ENCODE assay signal across 24 cellular contexts in the genomic region with DNA sequence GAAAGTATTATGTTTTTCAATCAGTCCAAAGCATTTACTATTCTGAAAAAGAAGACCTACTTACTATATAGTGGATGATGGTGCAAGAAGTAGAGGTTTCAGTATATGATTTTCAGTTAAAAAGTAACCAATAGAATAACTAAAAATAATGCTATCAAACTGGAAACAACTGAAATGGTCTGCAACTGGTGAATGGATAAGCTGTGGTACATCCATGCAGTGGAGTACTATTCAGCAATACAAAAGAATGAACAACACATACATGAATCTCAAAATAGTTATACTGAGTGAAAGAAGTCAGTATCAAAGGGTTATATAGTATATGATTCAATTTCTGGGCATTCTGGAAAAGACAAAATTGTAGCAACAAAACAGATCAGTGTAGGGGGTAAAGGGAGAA. TPM values are rescaled to one million over a fixed set of nuclear protein-coding genes. Genes with fewer than 3 reads are reported as not detected.
DNase-seq lines count a peak whose midpoint lies in the region; ATAC-seq, FAIRE-seq and TF ChIP-seq lines count a peak whose summit lies in the region.
"Had no signal": no experiment of that assay in that cellular context is flagged by ENCODE, and none has a peak within 500 bp of the region (broad histone marks: within the 10 kb centered on the region; RNA-seq: fewer than 3 reads in every experiment).

No MANE protein-coding gene starts in this region.

- POLR2A ChIA-PET in SK-N-SH (lab: Yijun Ruan, JAX) (no interaction called here), H1 (lab: Charles Lee; ENCODE audit: partially characterized antibody) (no interaction called here)

- H3K4me1 ChIP-seq in SK-N-SH (ENCODE audit: control insufficient read depth in 1 of 2, insufficient read depth in 2 of 2, low read depth in 1 of 2, low read length in 1 of 2) (peaks cover 0 to 17% of the 10 kb centered on the region in 2 experiments; a peak in 3 of 4 replicates), astrocyte (ENCODE audit: insufficient read depth, low read length) (peaks cover 25% of the 10 kb centered on the region), H1 (replicated peaks in 1 of 4; ENCODE audit: control insufficient read depth in 3 of 4, insufficient read depth in 4 of 4, low read length in 3 of 4) (peaks cover 0 to 7% (median 2%) of the 10 kb centered on the region in 4 experiments; a peak in 3 of 7 replicates)
- H3K4me1 ChIP-seq: BE2C, HAP-1 had no signal

- H4K8ac ChIP-seq in H1 (ENCODE audit: extremely low read depth, insufficient read depth, low read length): no peak overlapping the region

- no peaks in the 10 kb centered on the region for H3K9me3 ChIP-seq in SK-N-SH
- H3K9me3 ChIP-seq in astrocyte (ENCODE audit: insufficient read depth, low read depth, low read length): no peaks in the 10 kb centered on the region
- no peaks in the 10 kb centered on the region for H3K9me3 ChIP-seq in H1 (ENCODE audit: insufficient read depth in 2 of 2, low read depth in 1 of 2, low read length in 1 of 2)
- H3K9me3 ChIP-seq: BE2C, HAP-1 had no signal

- no peak overlapping the region for H2AK5ac ChIP-seq in H1 (ENCODE audit: low read depth, low read length)

- H2BK20ac ChIP-seq in H1 (ENCODE audit: low read length): no peak overlapping the region

- no peaks in the 10 kb centered on the region for H3K23me2 ChIP-seq in H1 (ENCODE audit: low read depth, low read length)

- H4K5ac ChIP-seq in H1 (ENCODE audit: insufficient read length, low read depth, low read length): no peak overlapping the region

- no peak overlapping the region for H3K4me3 Mint-ChIP-seq in astrocyte (ENCODE audit: unreplicated experiment)
- H3K4me3 Mint-ChIP-seq: CD4-positive, alpha-beta memory T cell; GM23338; HFFc6 had no signal

- TF ChIP-seq CTCF in SK-N-SH (IDR thresholded peaks at IDR 0.05) (no peak), astrocyte (IDR thresholded peaks at IDR 0.05; ENCODE audit: insufficient read depth, low read depth, low read length) (no peak), H1 (IDR thresholded peaks at IDR 0.05; ENCODE audit: control extremely low read depth in 1 of 3, insufficient read depth in 1 of 3, low read depth in 1 of 3, low read length in 3 of 3) (no peak)

- H2AFZ ChIP-seq in SK-N-SH (ENCODE audit: low read depth) (no peak overlapping the region), astrocyte (ENCODE audit: low read depth, low read length) (no peak overlapping the region), H1 (ENCODE audit: low read length) (no peak overlapping the region)
- H2AFZ ChIP-seq: GM23338 had no signal

- H2BK15ac ChIP-seq in H1 (ENCODE audit: low read length): no peak overlapping the region

- TF ChIP-seq RAD21 in SK-N-SH (IDR thresholded peaks at IDR 0.05; ENCODE audit: low read length) (no peak), H1 (IDR thresholded peaks at IDR 0.05 in 1 of 2, conservative IDR thresholded peaks at IDR 0.05 in 1 of 2; ENCODE audit: low read depth in 2 of 2, low read length in 2 of 2) (no peak)

- H3K27ac ChIP-seq in SK-N-SH (ENCODE audit: low read depth in 2 of 2, low read length in 1 of 2): peak overlapping the region in 1 of 2 experiments; percentile 24; a peak in 1 of 4 replicates
- no peak overlapping the region for H3K27ac ChIP-seq in astrocyte (ENCODE audit: low read depth, low read length)
- H3K27ac ChIP-seq in H1 (ENCODE audit: low read depth, low read length): no peak overlapping the region
- H3K27ac ChIP-seq: 22Rv1 had no signal

- H4K20me1 ChIP-seq in SK-N-SH (ENCODE audit: insufficient read depth): no peaks in the 10 kb centered on the region
- no peaks in the 10 kb centered on the region for H4K20me1 ChIP-seq in astrocyte (ENCODE audit: insufficient read depth, low read length)
- H4K20me1 ChIP-seq in H1 (replicated peaks in 1 of 2; ENCODE audit: control insufficient read depth in 1 of 2, insufficient read depth in 2 of 2, low read length in 2 of 2): no peaks in the 10 kb centered on the region

- H3K9ac ChIP-seq in SK-N-SH (no peak overlapping the region), astrocyte (ENCODE audit: low read length) (no peak overlapping the region), H1 (replicated peaks in 1 of 4; ENCODE audit: extremely low read depth in 1 of 4, low read depth in 3 of 4, low read length in 3 of 4) (no peak overlapping the region)

- H3K23ac ChIP-seq in H1 (ENCODE audit: insufficient read length): no peak overlapping the region

- no peak overlapping the region for H4K91ac ChIP-seq in H1 (replicated peaks; ENCODE audit: insufficient read length, low read length)

- peaks cover 22% of the 10 kb centered on the region for H3F3A ChIP-seq in SK-N-SH (replicated peaks; ENCODE audit: insufficient read depth)

- TF ChIP-seq EP300 in SK-N-SH (IDR thresholded peaks at IDR 0.05; ENCODE audit: borderline replicate concordance in 1 of 2, low read depth in 1 of 2, low read length in 1 of 2) (no peak), H1 (IDR thresholded peaks at IDR 0.05; ENCODE audit: borderline replicate concordance in 1 of 2, low read depth in 2 of 2, low read length in 2 of 2) (no peak)

- no peak overlapping the region for H3K14ac ChIP-seq in H1 (ENCODE audit: insufficient read length)

- no peaks in the 10 kb centered on the region for H3K9me2 ChIP-seq in SK-N-SH

- no peak overlapping the region for H3K56ac ChIP-seq in H1 (replicated peaks; ENCODE audit: insufficient read length, low read depth, low read length)

- ATAC-seq in SK-N-SH treated with all-trans-retinoic acid at 6 μM for 48 hours: no peak
- ATAC-seq: GM23338 had no signal

- H3K36me3 ChIP-seq in SK-N-SH (replicated peaks in 1 of 2; ENCODE audit: control insufficient read depth in 1 of 2, insufficient read depth in 2 of 2, low read length in 1 of 2) (no peaks in the 10 kb centered on the region), astrocyte (ENCODE audit: insufficient read depth, low read length) (no peaks in the 10 kb centered on the region), H1 (ENCODE audit: control insufficient read depth in 2 of 4, insufficient read depth in 4 of 4, low read length in 3 of 4) (no peaks in the 10 kb centered on the region)
- H3K36me3 ChIP-seq: BE2C, HAP-1 had no signal

- no peak overlapping the region for H2BK5ac ChIP-seq in H1 (ENCODE audit: low read depth, low read length)

- DNase-seq in SK-N-SH (no peak), astrocyte (ENCODE audit: low read depth) (no peak), H1 (ENCODE audit: low read depth in 1 of 2, low spot score in 2 of 2) (no peak), amniotic stem cell (lab: John Stamatoyannopoulos, UW) (no peak), NCI-H2227 treated with DMSO at 0.1 percent for 48 hours (lab: John Stamatoyannopoulos, UW) (no peak)
- DNase-seq: ACHN; AML-193; BE2C; C1 segment of cervical spinal cord; Calu3; CD4-positive, alpha-beta memory T cell; COR-L47; DMS53; DMS79 treated with DMSO at 0.1 percent for 48 hours; GF-D8; HFFc6 had no signal

- no peak overlapping the region for H2BK120ac ChIP-seq in H1 (replicated peaks; ENCODE audit: low read depth, low read length)

- CTCF ChIA-PET in SK-N-SH (lab: Yijun Ruan, JAX): no interaction called here
- CTCF ChIA-PET in H1 (lab: Charles Lee; ENCODE audit: partially characterized antibody): no interaction called here

- H3K18ac ChIP-seq in H1 (ENCODE audit: extremely low read depth, low read length): no peak overlapping the region

- no peak for TF ChIP-seq POLR2A in H1 (IDR thresholded peaks at IDR 0.05; ENCODE audit: control extremely low read depth in 1 of 2, low read depth in 2 of 2, low read length in 2 of 2)

- H3K27ac Mint-ChIP-seq in astrocyte (ENCODE audit: unreplicated experiment): no peak overlapping the region
- H3K27ac Mint-ChIP-seq: CD4-positive, alpha-beta memory T cell; GM23338 had no signal

- H3K79me1 ChIP-seq in H1 (ENCODE audit: low read depth, low read length): no peaks in the 10 kb centered on the region

- H3K4me2 ChIP-seq in SK-N-SH (no peak overlapping the region), astrocyte (ENCODE audit: low read length) (no peak overlapping the region), H1 (ENCODE audit: insufficient read depth in 1 of 2, low read depth in 2 of 2, low read length in 2 of 2) (no peak overlapping the region)
- H3K4me2 ChIP-seq: GM23338 had no signal

- H3K4me1 Mint-ChIP-seq in astrocyte (ENCODE audit: low read depth, unreplicated experiment): peaks cover 22% of the 10 kb centered on the region

- H3K79me2 ChIP-seq in SK-N-SH (ENCODE audit: insufficient read depth): no peaks in the 10 kb centered on the region
- no peaks in the 10 kb centered on the region for H3K79me2 ChIP-seq in astrocyte (ENCODE audit: insufficient read depth, low read length)
- no peaks in the 10 kb centered on the region for H3K79me2 ChIP-seq in H1 (ENCODE audit: control insufficient read depth in 1 of 2, insufficient read depth in 2 of 2, low read length in 2 of 2)

- H3K4me3 ChIP-seq in SK-N-SH (ENCODE audit: low read depth in 2 of 2, low read length in 1 of 2) (no peak overlapping the region), astrocyte (ENCODE audit: insufficient read depth, low read depth, low read length) (no peak overlapping the region), H1 (ENCODE audit: extremely low read depth in 1 of 4, insufficient read depth in 2 of 4, low read depth in 3 of 4, low read length in 4 of 4) (no peak overlapping the region)
- H3K4me3 ChIP-seq: GM23338, HAP-1 had no signal

- H3K36me3 Mint-ChIP-seq in astrocyte (ENCODE audit: low read depth, unreplicated experiment): no peaks in the 10 kb centered on the region
- H3K36me3 Mint-ChIP-seq: CD4-positive, alpha-beta memory T cell had no signal

- H3K9me3 Mint-ChIP-seq in astrocyte (ENCODE audit: unreplicated experiment): no peaks in the 10 kb centered on the region
- H3K9me3 Mint-ChIP-seq: HFFc6 had no signal

- H3K27me3 Mint-ChIP-seq in astrocyte (ENCODE audit: low read depth, unreplicated experiment): no peaks in the 10 kb centered on the region

- no peak overlapping the region for H3K4ac ChIP-seq in H1 (replicated peaks; ENCODE audit: insufficient read length, low read depth, low read length)

- H2BK12ac ChIP-seq in H1 (ENCODE audit: low read depth, low read length): no peak overlapping the region

- H3K27me3 ChIP-seq in SK-N-SH (ENCODE audit: insufficient read depth): no peaks in the 10 kb centered on the region
- no peaks in the 10 kb centered on the region for H3K27me3 ChIP-seq in astrocyte (ENCODE audit: insufficient read depth, low read length)
- H3K27me3 ChIP-seq in H1 (replicated peaks in 1 of 4; ENCODE audit: control insufficient read depth in 3 of 4, extremely low read depth in 1 of 4, insufficient read depth in 3 of 4, low read length in 3 of 4): no peaks in the 10 kb centered on the region
- H3K27me3 ChIP-seq: BE2C had no signal

- FAIRE-seq in astrocyte (lab: Jason Lieb, UNC): peak; percentile 96
- FAIRE-seq in H1 (lab: Jason Lieb, UNC): no peak
- FAIRE-seq: A204.1, GM18507, H54 had no signal

RNA-seq across cellular contexts. Expression of gene PLAC1, which starts 55.9 kb away (rescaled TPM):
- polyA plus RNA-seq in SK-N-SH (2012; rRNA removed) (50.9 and 72.3 TPM in 2 replicates), H1 (2011; rRNA removed) (1.1 and 1.8 TPM in 2 replicates)
- 43.2 and 53.1 TPM in 2 replicates for polyA plus RNA-seq in SK-N-SH (2012; cell fraction: cytosol; rRNA removed)
- 19.3 and 28.0 TPM in 2 replicates for polyA plus RNA-seq in SK-N-SH (2012; cell fraction: nucleus; rRNA removed)
- total RNA-seq in astrocyte: 0.61 and 0.70 TPM in 2 replicates
- total RNA-seq in H1 (2021; fragmentation: NEBNext Ultra II Directional; extraction: Animal tissue kit (Norgen Biotek cat#: 25700)): 0.96 TPM in 1 of 2 replicates, not detected in the other
- 0.90 TPM for polyA plus RNA-seq in H1 (2011; cell fraction: cytosol; rRNA removed)
- polyA plus RNA-seq in H1 (2011; cell fraction: nucleus; rRNA removed): 0.46 TPM
- 0.39 to 1.3 TPM (median 0.87 TPM) in 4 replicates for polyA plus RNA-seq in H1 (2012, experiment 1 of 2)
- polyA plus RNA-seq in H1 (2012, experiment 2 of 2): 0.33 TPM
- 1.3 TPM for polyA plus RNA-seq in H1 (2013, experiment 1 of 2)
- 1.6 TPM for polyA plus RNA-seq in H1 (2013, experiment 2 of 2)
- polyA minus RNA-seq in H1 (2011; rRNA and poly(A)+ RNA removed): 0.47 and 0.88 TPM in 2 replicates
- polyA minus RNA-seq in H1 (2011; cell fraction: cytosol; rRNA and poly(A)+ RNA removed): not detected
- polyA minus RNA-seq in H1 (2011; cell fraction: nucleus; rRNA and poly(A)+ RNA removed): not detected
- total RNA-seq: Calu3; CD4-positive, alpha-beta memory T cell; Daoy had no signal
- polyA plus RNA-seq: CD4-positive, alpha-beta memory T cell had no signal
